37 cellular contexts compared by ENCODE assay signal in the genomic region with DNA sequence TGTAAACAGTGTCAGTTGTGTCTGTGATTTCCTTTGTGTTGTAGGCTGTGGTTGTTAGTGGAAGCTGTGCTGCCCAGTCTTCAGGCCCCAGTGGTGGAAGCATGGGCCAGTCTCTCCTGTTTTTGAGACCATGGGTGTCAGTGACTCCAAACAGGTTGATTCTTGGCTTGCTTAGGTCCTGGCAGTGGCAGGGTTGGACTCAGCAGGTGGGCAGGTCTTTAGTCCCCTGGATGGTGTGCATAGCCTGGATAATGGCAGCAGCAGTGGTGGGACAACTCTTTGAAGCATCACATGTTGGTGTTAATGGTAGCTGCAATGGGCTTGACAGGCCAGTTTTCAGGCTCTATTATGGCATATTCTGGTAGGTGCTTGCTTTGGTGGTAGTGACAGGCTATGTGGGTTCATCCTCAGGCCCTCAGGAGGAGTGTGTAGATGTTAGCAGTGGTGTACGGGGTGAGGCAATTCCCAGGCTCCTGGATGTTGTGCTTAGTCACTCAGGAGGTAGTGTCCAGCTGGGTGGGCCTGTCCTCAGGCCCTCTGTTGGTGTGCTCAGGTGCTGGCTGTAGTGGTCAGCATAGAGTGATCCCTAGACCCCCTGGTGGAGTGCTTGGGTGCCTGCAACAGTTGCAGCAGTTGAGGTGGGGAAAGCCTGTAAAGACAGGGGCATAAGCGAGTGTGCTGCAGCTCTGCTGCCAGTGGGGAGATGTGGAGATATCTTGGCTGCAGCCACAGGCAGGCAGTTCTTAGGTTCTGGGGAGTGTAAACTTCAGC.
DNase-seq lines count a peak whose midpoint lies in the region; ATAC-seq, FAIRE-seq and TF ChIP-seq lines count a peak whose summit lies in the region.
"Had no signal": no experiment of that assay in that cellular context is flagged by ENCODE, and none has a peak within 500 bp of the region (broad histone marks: within the 10 kb centered on the region; RNA-seq: fewer than 3 reads in every experiment).

No MANE protein-coding gene starts in this region.

- RAD21 ChIA-PET in GM12878 (lab: Charles Lee; ENCODE audit: unreplicated experiment), result no interaction called here

- peaks cover 8% of the 10 kb centered on the region for H3K27me3 Mint-ChIP-seq in GM23338 (ENCODE audit: insufficient read depth, low read depth, poor library complexity)
- H3K27me3 Mint-ChIP-seq in CD4-positive, alpha-beta T cell, result no peaks in the 10 kb centered on the region
- H3K27me3 Mint-ChIP-seq: activated naive CD8-positive, alpha-beta T cell; B cell; naive B cell; stimulated activated naive CD8-positive, alpha-beta T cell treated with anti-CD3 and anti-CD28 coated beads, Interleukin-15, amount 100 ng/mL, for 72 hours had no signal

- no peaks in the 10 kb centered on the region for H3K4me1 ChIP-seq in GM23338 (ENCODE audit: insufficient read depth)
- H3K4me1 ChIP-seq in GM12878 (ENCODE audit: control insufficient read depth, insufficient read depth, low read length), result no peaks in the 10 kb centered on the region
- H3K4me1 ChIP-seq in HepG2 (ENCODE audit: insufficient read depth, low read length), result no peaks in the 10 kb centered on the region
- H3K4me1 ChIP-seq in stomach, result no peaks in the 10 kb centered on the region
- H3K4me1 ChIP-seq: breast epithelium, prostate gland, thyroid gland, vagina had no signal

- H3K9ac ChIP-seq in GM12878 (ENCODE audit: control insufficient read depth, insufficient read depth, low read length) (no peak overlapping the region), HepG2 (ENCODE audit: insufficient read depth, low read depth, low read length) (no peak overlapping the region)

- H4K20me1 ChIP-seq in GM23338 (replicated peaks; ENCODE audit: insufficient read depth), result no peaks in the 10 kb centered on the region
- no peaks in the 10 kb centered on the region for H4K20me1 ChIP-seq in GM12878 (ENCODE audit: control insufficient read depth, insufficient read depth)
- H4K20me1 ChIP-seq in HepG2 (ENCODE audit: insufficient read depth, low read length), result no peaks in the 10 kb centered on the region

- no TSS peak for BruUV-seq in GM12878 (replicated peaks; lab: Mats Ljungman, UMichigan)
- no TSS peak for BruUV-seq in HepG2 (replicated peaks; lab: Mats Ljungman, UMichigan)

- H3K36me3 Mint-ChIP-seq in GM23338 (ENCODE audit: low read depth), result no peaks in the 10 kb centered on the region
- no peaks in the 10 kb centered on the region for H3K36me3 Mint-ChIP-seq in CD4-positive, alpha-beta T cell (ENCODE audit: low read depth)
- H3K36me3 Mint-ChIP-seq: activated naive CD8-positive, alpha-beta T cell; CD8-positive, alpha-beta memory T cell had no signal

- in situ Hi-C loops in GM12878 (cut with MboI) (no loop called here), HepG2 (cut with HindIII; ENCODE audit: extremely low pct_ligation_motif_present, low pct_unique_long_range_greater_than_20kb) (no loop called here)

- CTCF ChIA-PET in GM12878 (lab: Yijun Ruan, JAX) (no interaction called here), HepG2 (lab: Yijun Ruan, JAX; ENCODE audit: low intra/inter-chr PET ratio, low total read pairs) (no interaction called here)
- CTCF ChIA-PET in CD4-positive, alpha-beta T cell (lab: Charles Lee), result no interaction called here

- POLR2A ChIA-PET in GM12878 (lab: Charles Lee), result no interaction called here
- POLR2A ChIA-PET in HepG2 (lab: Yijun Ruan, JAX), result no interaction called here
- POLR2A ChIA-PET in CD4-positive, alpha-beta T cell (lab: Charles Lee), result no interaction called here

- no peaks in the 10 kb centered on the region; the same call in 2 of the 3 replicates for H3K9me3 Mint-ChIP-seq in GM23338
- no peaks in the 10 kb centered on the region for H3K9me3 Mint-ChIP-seq in CD4-positive, alpha-beta T cell

- H3F3A ChIP-seq in GM23338 (replicated peaks; ENCODE audit: low read depth), result no peaks in the 10 kb centered on the region

- TF ChIP-seq POLR2A in GM12878 (IDR thresholded peaks at IDR 0.05; ENCODE audit: low read depth, low read length) (no peak), HepG2 (IDR thresholded peaks at IDR 0.05; ENCODE audit: insufficient read depth in 1 of 2, low read depth in 2 of 2, low read length in 2 of 2) (no peak), stomach (IDR thresholded peaks at IDR 0.05) (no peak)

- H3K27me3 ChIP-seq in GM23338 (ENCODE audit: insufficient read depth), result no peaks in the 10 kb centered on the region
- no peaks in the 10 kb centered on the region for H3K27me3 ChIP-seq in GM12878 (replicated peaks in 1 of 2; ENCODE audit: control insufficient read depth in 2 of 2, insufficient read depth in 2 of 2, low read length in 1 of 2)
- H3K27me3 ChIP-seq in HepG2 (ENCODE audit: control insufficient read depth in 1 of 2, insufficient read depth in 2 of 2, low read length in 2 of 2), result no peaks in the 10 kb centered on the region
- no peaks in the 10 kb centered on the region for H3K27me3 ChIP-seq in stomach
- no peaks in the 10 kb centered on the region for H3K27me3 ChIP-seq in CD4-positive, alpha-beta T cell (ENCODE audit: control insufficient read depth, insufficient read depth, low read length)
- H3K27me3 ChIP-seq: breast epithelium, neutrophil, thyroid gland, vagina had no signal

- peak; percentile 54; the same call in 2 of the 3 replicates for ATAC-seq in GM23338
- peak; percentile 70 for ATAC-seq in GM12878
- ATAC-seq in HepG2, result peak; percentile 89
- no peak for ATAC-seq in HG03342 (IDR thresholded peaks at IDR 0.05; ENCODE audit: unreplicated experiment)
- no peak for ATAC-seq in CD4-positive, alpha-beta T cell (ENCODE audit: poor library complexity)
- ATAC-seq: left ventricle myocardium superior; sciatic nerve; stimulated activated naive CD8-positive, alpha-beta T cell treated with anti-CD3 and anti-CD28 coated beads, Interleukin-15, amount 100 ng/mL, for 72 hours had no signal

- H3K9me2 ChIP-seq in GM23338 (ENCODE audit: insufficient read depth), result no peaks in the 10 kb centered on the region

- H3K4me3 ChIP-seq in GM23338 (no peak overlapping the region), GM12878 (no peak overlapping the region), HepG2 (replicated peaks in 1 of 3; ENCODE audit: insufficient read depth in 1 of 3, low read depth in 2 of 3, low read length in 3 of 3) (no peak overlapping the region), stomach (no peak overlapping the region)
- H3K4me3 ChIP-seq: breast epithelium, prostate gland, thyroid gland, vagina had no signal

- H3K27ac Mint-ChIP-seq in GM23338, result no peak overlapping the region; the same call in 1 of the 2 replicates
- no peak overlapping the region for H3K27ac Mint-ChIP-seq in CD4-positive, alpha-beta T cell
- H3K27ac Mint-ChIP-seq: activated naive CD8-positive, alpha-beta T cell; B cell; CD8-positive, alpha-beta memory T cell; stimulated activated naive CD8-positive, alpha-beta T cell treated with anti-CD3 and anti-CD28 coated beads, Interleukin-15, amount 100 ng/mL, for 72 hours had no signal

- TF ChIP-seq CTCF in GM12872 (IDR thresholded peaks at IDR 0.05; ENCODE audit: insufficient read depth, low read depth, low read length) (peak; percentile 43; the same call in 2 of the 3 replicates), GM23338 (conservative IDR thresholded peaks at IDR 0.05; ENCODE audit: low read depth in 2 of 2) (peak; percentile 14 to 24; a peak in 2 of 4 replicates), GM12878 (IDR thresholded peaks at IDR 0.05 in 2 of 3, conservative IDR thresholded peaks at IDR 0.05 in 1 of 3; ENCODE audit: control insufficient read depth in 2 of 3, extremely low read depth in 1 of 3, insufficient read depth in 1 of 3, low read depth in 3 of 3, low read length in 3 of 3) (peak in 1 of 3 experiments; percentile 9; a peak in 1 of 6 replicates), HepG2 (CRISPR knock-in tag; IDR thresholded peaks at IDR 0.05) (no peak), stomach (IDR thresholded peaks at IDR 0.05) (no peak)
- TF ChIP-seq CTCF in CD4-positive, alpha-beta T cell (IDR thresholded peaks at IDR 0.05), result no peak

- H3K4me1 Mint-ChIP-seq in GM23338, result no peaks in the 10 kb centered on the region
- H3K4me1 Mint-ChIP-seq in CD4-positive, alpha-beta T cell (ENCODE audit: low read depth), result no peaks in the 10 kb centered on the region
- H3K4me1 Mint-ChIP-seq: B cell; CD8-positive, alpha-beta memory T cell; stimulated activated naive CD8-positive, alpha-beta T cell treated with anti-CD3 and anti-CD28 coated beads, Interleukin-15, amount 100 ng/mL, for 72 hours had no signal

- H3K27ac ChIP-seq in GM23338 (ENCODE audit: low read depth) (no peak overlapping the region), GM12878 (ENCODE audit: control insufficient read depth, insufficient read depth) (no peak overlapping the region), HepG2 (ENCODE audit: extremely low read length, insufficient read depth, low read length) (no peak overlapping the region), stomach (no peak overlapping the region)
- H3K27ac ChIP-seq in CD4-positive, alpha-beta T cell (ENCODE audit: low read depth, low read length), result no peak overlapping the region
- H3K27ac ChIP-seq: breast epithelium, epithelial cell of prostate, neutrophil, prostate gland, thyroid gland, vagina had no signal

- H2AFZ ChIP-seq in GM23338, result no peak overlapping the region
- no peak overlapping the region for H2AFZ ChIP-seq in GM12878 (ENCODE audit: control insufficient read depth, low read depth, low read length)
- no peak overlapping the region for H2AFZ ChIP-seq in HepG2 (ENCODE audit: low read length)

- H3K9me3 ChIP-seq in GM12878 (replicated peaks; ENCODE audit: control insufficient read depth, insufficient read depth, low read length) (no peaks in the 10 kb centered on the region; the same call in 2 of the 3 replicates), HepG2 (ENCODE audit: low read length) (peaks cover 45% of the 10 kb centered on the region), stomach (peaks cover 0 to 11% (median 0%) of the 10 kb centered on the region in 4 donors)
- no peaks in the 10 kb centered on the region for H3K9me3 ChIP-seq in CD4-positive, alpha-beta T cell (ENCODE audit: control insufficient read depth, low read length)
- H3K9me3 ChIP-seq: neutrophil, prostate gland, thyroid gland, vagina had no signal

- no peak overlapping the region for H3K4me3 Mint-ChIP-seq in GM23338
- no peak overlapping the region for H3K4me3 Mint-ChIP-seq in CD4-positive, alpha-beta T cell
- H3K4me3 Mint-ChIP-seq: activated naive CD8-positive, alpha-beta T cell; B cell; naive B cell; stimulated activated naive CD8-positive, alpha-beta T cell treated with anti-CD3 and anti-CD28 coated beads, Interleukin-15, amount 100 ng/mL, for 72 hours had no signal

- SMC1A ChIA-PET in GM12878 (lab: Charles Lee; ENCODE audit: uncharacterized antibody, unreplicated experiment), result interaction anchor here (0.6 kb wide), 1 partner anchor 108 kb away, joined by 3 read pairs; no protein-coding TSS in a partner anchor

- intact Hi-C loops in GM12878 (cut with micrococcal nuclease; ENCODE audit: unreplicated experiment), result loop anchor here (10.0 kb wide), 1 partner anchor 510 kb away; no protein-coding TSS in a partner anchor
- intact Hi-C loops in HepG2 (cut with micrococcal nuclease; ENCODE audit: unreplicated experiment), result no loop called here
- intact Hi-C loops in stomach (cut with DNase I; ENCODE audit: low total_unique reads), result no loop called here
- intact Hi-C loops in CD4-positive, alpha-beta T cell (cut with DNase I, micrococcal nuclease), result no loop called here

- DNase-seq in GM23338 (ENCODE audit: low spot score), result peak; percentile 25
- no peak for DNase-seq in GM12878 (ENCODE audit: low read depth, low spot score)
- no peak for DNase-seq in HepG2 (ENCODE audit: low spot score)
- no peak for DNase-seq in stomach
- no peak for DNase-seq in CD4-positive, alpha-beta T cell
- no peak for DNase-seq in activated naive CD4-positive, alpha-beta T cell treated with anti-CD3 and anti-CD28 coated beads, Interleukin-2, amount 50 U/mL, for 16 hours
- DNase-seq: ACHN; activated CD4-positive, alpha-beta T cell treated with anti-CD3 and anti-CD28 coated beads for 4 hours; activated CD8-positive, alpha-beta memory T cell treated with anti-CD3 and anti-CD28 coated beads for 24 hours; CD8-positive, alpha-beta memory T cell; effector CD4-positive, alpha-beta T cell; GOT3; Karpas-422; left ventricle myocardium superior; naive B cell; NCI-H1436; NCI-H2081; NCI-H2227 treated with DMSO at 0.1 percent for 48 hours; NCI-H526; SIG-M5; stimulated activated CD4-positive, alpha-beta T cell treated with anti-CD3 and anti-CD28 coated beads, Interleukin-2, amount 100 ng/mL, for 48 hours; stimulated activated naive CD8-positive, alpha-beta T cell treated with anti-CD3 and anti-CD28 coated beads, Interleukin-15, amount 100 ng/mL, for 72 hours; T-helper 9 cell; thyroid gland had no signal

- FAIRE-seq in GM12878 (lab: Jason Lieb, UNC) (no peak), HepG2 (lab: Jason Lieb, UNC) (no peak)
- FAIRE-seq: colon, islet of Langerhans, RCC 7860 had no signal

- 0% methylated on average over 1 of the region's 2 CpGs for WGBS in GM12878 (ENCODE audit: insufficient coverage, insufficient replicate concordance, low lambda C conversion rate, missing lambda C conversion rate)
- 33% methylated on average over 1 of the region's 2 CpGs for WGBS in HepG2 (ENCODE audit: low lambda C conversion rate)
- WGBS in stomach, 5 donors, result 83 to 100% (median 91%) methylated on average over 2 of the region's 2 CpGs

- no peak overlapping the region for H3K4me2 ChIP-seq in GM23338
- no peak overlapping the region for H3K4me2 ChIP-seq in GM12878 (ENCODE audit: control insufficient read depth, insufficient read depth)
- H3K4me2 ChIP-seq in HepG2 (ENCODE audit: low read depth, low read length), result no peak overlapping the region

- H3K79me2 ChIP-seq in GM23338 (replicated peaks; ENCODE audit: insufficient read depth), result no peaks in the 10 kb centered on the region
- H3K79me2 ChIP-seq in GM12878 (ENCODE audit: control insufficient read depth, insufficient read depth, low read length), result no peaks in the 10 kb centered on the region
- H3K79me2 ChIP-seq in HepG2 (ENCODE audit: insufficient read depth, low read length), result no peaks in the 10 kb centered on the region

- no peaks in the 10 kb centered on the region for H3K36me3 ChIP-seq in GM23338 (ENCODE audit: insufficient read depth)
- H3K36me3 ChIP-seq in GM12878 (ENCODE audit: control insufficient read depth in 2 of 2, insufficient read depth in 2 of 2, low read length in 1 of 2), result no peaks in the 10 kb centered on the region
- H3K36me3 ChIP-seq in HepG2 (replicated peaks in 1 of 2; ENCODE audit: control insufficient read depth in 1 of 2, insufficient read depth in 2 of 2, low read length in 2 of 2), result no peaks in the 10 kb centered on the region
- H3K36me3 ChIP-seq in stomach, result no peaks in the 10 kb centered on the region
- H3K36me3 ChIP-seq: breast epithelium, neutrophil, prostate gland, thyroid gland, vagina had no signal

- TF ChIP-seq EP300 in GM12878 (IDR thresholded peaks at IDR 0.05; ENCODE audit: borderline replicate concordance in 1 of 2, control insufficient read depth in 1 of 2, low read depth in 2 of 2, low read length in 2 of 2), result no peak
- TF ChIP-seq EP300 in HepG2 (IDR thresholded peaks at IDR 0.05; ENCODE audit: low read depth in 2 of 2, low read length in 2 of 2), result no peak
- no peak for TF ChIP-seq EP300 in HepG2 (CRISPR knock-in tag; IDR thresholded peaks at IDR 0.05; ENCODE audit: borderline replicate concordance)
- no peak for TF ChIP-seq EP300 in stomach (IDR thresholded peaks at IDR 0.05)

- TF ChIP-seq RAD21 in GM12878 (IDR thresholded peaks at IDR 0.05; ENCODE audit: insufficient read depth, low read depth, low read length) (no peak), HepG2 (CRISPR knock-in tag; IDR thresholded peaks at IDR 0.05) (no peak)

Comparison
In these comparisons a context has a peak if more than half of its experiments do, and no peak if none do; other contexts are left out.
1. CTCF ChIP-seq: peak in GM12872 (single experiment) and GM23338 (2 of 2); none in HepG2 (single experiment), stomach (0 of 7) and CD4-positive, alpha-beta T cell (single experiment).
2. ATAC-seq: peak in GM23338 (single experiment), GM12878 (single experiment) and HepG2 (single experiment); none in HG03342 (single experiment) and CD4-positive, alpha-beta T cell (single experiment).